17 cellular contexts compared by ENCODE assay signal in genomic region chr13:45481688-45482087, GRCh38. TPM values are rescaled to one million over a fixed set of nuclear protein-coding genes. Genes with fewer than 3 reads are reported as not detected.
DNase-seq lines count a peak whose midpoint lies in the region; ATAC-seq, FAIRE-seq and TF ChIP-seq lines count a peak whose summit lies in the region.
"Had no signal": no experiment of that assay in that cellular context is flagged by ENCODE, and none has a peak within 500 bp of the region (broad histone marks: within the 10 kb centered on the region; RNA-seq: fewer than 3 reads in every experiment).

No MANE protein-coding gene starts in this region.

- dilution Hi-C loops in endothelial cell of umbilical vein (cut with MboI; ENCODE audit: extremely low pct_ligation_motif_present, low sequenced_read_pairs), result no loop called here

- no peak for DNase-seq in left ventricle myocardium inferior
- DNase-seq in Right ventricle myocardium inferior (ENCODE audit: missing footprints), result no peak
- DNase-seq in RCC 7860 (ENCODE audit: low spot score), result no peak
- peak; percentile 29 for DNase-seq in endothelial cell of umbilical vein (ENCODE audit: low read depth, low spot score)
- DNase-seq in retinal pigment epithelial cell (ENCODE audit: low read depth), result peak; percentile 72
- DNase-seq in activated CD8-positive, alpha-beta memory T cell treated with anti-CD3 and anti-CD28 coated beads for 24 hours, result no peak
- no peak for DNase-seq in NCI-H187 (lab: John Stamatoyannopoulos, UW)
- no peak for DNase-seq in gastrocnemius medialis
- DNase-seq: CD8-positive, alpha-beta T cell; DND-41; MG63; NCI-H1092 treated with DMSO at 0.1 percent for 48 hours; NCI-H1694 treated with DMSO at 0.1 percent for 48 hours; NCI-H446 treated with DMSO at 0.1 percent for 48 hours had no signal

- intact Hi-C loops in left ventricle myocardium inferior (cut with micrococcal nuclease), result loop anchor here (10.0 kb wide), 1 partner anchor 107 kb away; no protein-coding TSS in a partner anchor
- intact Hi-C loops in Right ventricle myocardium inferior (cut with DNase I), result loop anchor here (5.0 kb wide), 1 partner anchor 84 kb away; no protein-coding TSS in a partner anchor
- intact Hi-C loops in endothelial cell of umbilical vein (cut with micrococcal nuclease), result no loop called here
- intact Hi-C loops in gastrocnemius medialis (cut with DNase I; ENCODE audit: low total_unique reads), result no loop called here

- peaks cover 42% of the 10 kb centered on the region for H3K36me3 ChIP-seq in left ventricle myocardium inferior
- peaks cover 0 to 4% of the 10 kb centered on the region in 2 experiments for H3K36me3 ChIP-seq in endothelial cell of umbilical vein (ENCODE audit: control insufficient read depth in 2 of 2, extremely low read depth in 1 of 2, insufficient read depth in 2 of 2, low read length in 2 of 2)
- peaks cover 0 to 16% of the 10 kb centered on the region in 2 donors for H3K36me3 ChIP-seq in gastrocnemius medialis

- H3K27me3 ChIP-seq in left ventricle myocardium inferior (ENCODE audit: low read depth) (no peaks in the 10 kb centered on the region), endothelial cell of umbilical vein (ENCODE audit: control insufficient read depth in 2 of 2, insufficient read depth in 2 of 2, low read length in 2 of 2) (no peaks in the 10 kb centered on the region), gastrocnemius medialis (no peaks in the 10 kb centered on the region)
- H3K27me3 ChIP-seq: MG63 had no signal

- TF ChIP-seq CTCF in left ventricle myocardium inferior (IDR thresholded peaks at IDR 0.05; ENCODE audit: borderline replicate concordance) (no peak), endothelial cell of umbilical vein (IDR thresholded peaks at IDR 0.05; ENCODE audit: extremely low read depth in 1 of 2, insufficient read depth in 1 of 2, low read depth in 1 of 2, low read length in 2 of 2) (no peak), retinal pigment epithelial cell (conservative IDR thresholded peaks at IDR 0.05; ENCODE audit: low read depth, low read length) (no peak), gastrocnemius medialis (IDR thresholded peaks at IDR 0.05 in 4 of 5, conservative IDR thresholded peaks at IDR 0.05 in 1 of 5) (no peak)

- TF ChIP-seq POLR2A in endothelial cell of umbilical vein (IDR thresholded peaks at IDR 0.05; ENCODE audit: low read depth, low read length), result no peak
- no peak for TF ChIP-seq POLR2A in gastrocnemius medialis (IDR thresholded peaks at IDR 0.05)

- H3K79me2 ChIP-seq in endothelial cell of umbilical vein (ENCODE audit: control insufficient read depth, insufficient read depth, low read length), result peaks cover 15% of the 10 kb centered on the region

- H4K20me1 ChIP-seq in endothelial cell of umbilical vein (replicated peaks; ENCODE audit: control insufficient read depth, extremely low read depth, insufficient read depth, low read length), result no peaks in the 10 kb centered on the region

- peak overlapping the region; percentile 41 for H3K27ac ChIP-seq in left ventricle myocardium inferior (replicated peaks)
- H3K27ac ChIP-seq in endothelial cell of umbilical vein (ENCODE audit: insufficient read depth, low read depth, low read length), result no peak overlapping the region
- H3K27ac ChIP-seq in gastrocnemius medialis, result no peak overlapping the region
- H3K27ac ChIP-seq: KMS-11 had no signal

- in situ Hi-C loops in gastrocnemius medialis (cut with MboI; ENCODE audit: low sequenced_read_pairs in 4 of 4), result no loop called here

- H3K4me3 ChIP-seq in left ventricle myocardium inferior (no peak overlapping the region), endothelial cell of umbilical vein (replicated peaks in 1 of 3; ENCODE audit: insufficient read depth in 1 of 3, low read depth in 1 of 3, low read length in 3 of 3) (no peak overlapping the region), retinal pigment epithelial cell (ENCODE audit: low read length) (no peak overlapping the region), gastrocnemius medialis (no peak overlapping the region)
- H3K4me3 ChIP-seq: MG63 had no signal

- BruUV-seq in endothelial cell of umbilical vein (replicated peaks; lab: Mats Ljungman, UMichigan), result no TSS peak

- peak; percentile 34 for FAIRE-seq in RCC 7860 (lab: Jason Lieb, UNC)
- no peak for FAIRE-seq in endothelial cell of umbilical vein (lab: Jason Lieb, UNC)
- FAIRE-seq: H1, HepG2 had no signal

- no peak overlapping the region for H3K4me2 ChIP-seq in endothelial cell of umbilical vein (ENCODE audit: insufficient read depth, low read length)
- H3K4me2 ChIP-seq: KMS-11 had no signal

- no peak overlapping the region for H2AFZ ChIP-seq in endothelial cell of umbilical vein (ENCODE audit: low read depth, low read length)

- H3K4me1 ChIP-seq in left ventricle myocardium inferior (peaks cover 33% of the 10 kb centered on the region), endothelial cell of umbilical vein (ENCODE audit: control insufficient read depth, extremely low read depth, insufficient read depth, low read length) (peaks cover 17% of the 10 kb centered on the region), gastrocnemius medialis (peaks cover 14 to 18% of the 10 kb centered on the region in 2 donors)

- CTCF ChIA-PET in endothelial cell of umbilical vein (lab: Charles Lee), result interaction anchor here (0.6 to 4.0 kb wide), 10 partner anchors 8 to 110 kb away, joined by 3 to 23 read pairs (median 5); partner anchors contain the start of genes COG3 and SLC25A30

- no peak overlapping the region for H3K9ac ChIP-seq in endothelial cell of umbilical vein (replicated peaks; ENCODE audit: extremely low read depth, insufficient read depth, low read length)
- H3K9ac ChIP-seq: KMS-11 had no signal

- no peaks in the 10 kb centered on the region for H3K9me1 ChIP-seq in endothelial cell of umbilical vein (replicated peaks; ENCODE audit: control insufficient read depth, extremely low read depth, insufficient read depth, low read length)

- ATAC-seq in Right ventricle myocardium inferior, result no peak
- ATAC-seq in gastrocnemius medialis, result no peak
- ATAC-seq: CD8-positive, alpha-beta T cell; HepG2 had no signal

- H3K9me3 ChIP-seq in left ventricle myocardium inferior (replicated peaks), result no peaks in the 10 kb centered on the region
- no peaks in the 10 kb centered on the region for H3K9me3 ChIP-seq in endothelial cell of umbilical vein (replicated peaks; ENCODE audit: control insufficient read depth, insufficient read depth, low read length)
- H3K9me3 ChIP-seq in gastrocnemius medialis, result no peaks in the 10 kb centered on the region
- H3K9me3 ChIP-seq: MG63 had no signal

- POLR2A ChIA-PET in endothelial cell of umbilical vein (lab: Charles Lee), result no interaction called here

TF ChIP-seq in endothelial cell of umbilical vein, 7 proteins besides CTCF, POLR2A, EP300 and RAD21:
- no peak for TF ChIP-seq POLR2AphosphoS5 (IDR thresholded peaks at IDR 0.05; ENCODE audit: insufficient read depth, low read depth, low read length)
- TF ChIP-seq, protein P1, sequence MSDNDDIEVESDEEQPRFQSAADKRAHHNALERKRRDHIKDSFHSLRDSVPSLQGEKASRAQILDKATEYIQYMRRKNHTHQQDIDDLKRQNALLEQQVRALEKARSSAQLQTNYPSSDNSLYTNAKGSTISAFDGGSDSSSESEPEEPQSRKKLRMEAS (IDR thresholded peaks at IDR 0.05; ENCODE audit: insufficient read depth, insufficient read length), result no peak
- no peak for TF ChIP-seq MYC (IDR thresholded peaks at IDR 0.05; ENCODE audit: low read depth, low read length)
- TF ChIP-seq EZH2 (IDR thresholded peaks at IDR 0.05; ENCODE audit: borderline replicate concordance, low read depth, low read length, severe bottlenecking), result no peak
- no peak for TF ChIP-seq GATA2 (IDR thresholded peaks at IDR 0.05; ENCODE audit: insufficient read depth, insufficient read length, low read depth, low read length)
- no peak for TF ChIP-seq JUN (IDR thresholded peaks at IDR 0.05; ENCODE audit: borderline replicate concordance, insufficient read depth, insufficient read length, low read depth)
- TF ChIP-seq FOS (IDR thresholded peaks at IDR 0.05; ENCODE audit: borderline replicate concordance, insufficient read depth, low read length), result no peak

RNA-seq across cellular contexts. Expression of gene COG3, which starts 16.9 kb away (rescaled TPM):
- total RNA-seq in left ventricle myocardium inferior, result 15.7 TPM
- total RNA-seq in Right ventricle myocardium inferior, result 12.3 TPM
- total RNA-seq in endothelial cell of umbilical vein, result 27.0 and 28.7 TPM in 2 replicates
- 17.4 and 18.9 TPM in 2 replicates for polyA plus RNA-seq in endothelial cell of umbilical vein
- 20.0 and 21.9 TPM in 2 replicates for polyA plus RNA-seq in endothelial cell of umbilical vein (2011; cell fraction: cytosol; rRNA removed)
- polyA plus RNA-seq in endothelial cell of umbilical vein (2011; cell fraction: nucleus; rRNA removed), result 64.1 and 70.9 TPM in 2 replicates
- 16.7 and 21.1 TPM in 2 replicates for polyA plus RNA-seq in endothelial cell of umbilical vein (2012)
- polyA minus RNA-seq in endothelial cell of umbilical vein, result 29.5 and 32.7 TPM in 2 replicates
- 4.8 TPM for polyA minus RNA-seq in endothelial cell of umbilical vein (2011; cell fraction: cytosol; rRNA and poly(A)+ RNA removed)
- polyA minus RNA-seq in endothelial cell of umbilical vein (2011; cell fraction: nucleus; rRNA and poly(A)+ RNA removed), result 91.8 and 101 TPM in 2 replicates
- total RNA-seq in gastrocnemius medialis, result 10 to 100 TPM; 10.4 to 20.3 (median 17.8) TPM

Comparison
In these comparisons a context has a peak if more than half of its experiments do, and no peak if none do; other contexts are left out.
1. DNase-seq: peak in endothelial cell of umbilical vein (single experiment) and retinal pigment epithelial cell (single experiment); none in left ventricle myocardium inferior (single experiment), Right ventricle myocardium inferior (single experiment), RCC 7860 (single experiment), activated CD8-positive, alpha-beta memory T cell treated with anti-CD3 and anti-CD28 coated beads for 24 hours (single experiment), NCI-H187 (0 of 2) and gastrocnemius medialis (0 of 2).
2. intact Hi-C loops: an anchor here in left ventricle myocardium inferior (10.0 kb wide) and Right ventricle myocardium inferior (5.0 kb wide); none called in endothelial cell of umbilical vein and gastrocnemius medialis.